ENCODE assay signal across 24 cellular contexts in the genomic region with DNA sequence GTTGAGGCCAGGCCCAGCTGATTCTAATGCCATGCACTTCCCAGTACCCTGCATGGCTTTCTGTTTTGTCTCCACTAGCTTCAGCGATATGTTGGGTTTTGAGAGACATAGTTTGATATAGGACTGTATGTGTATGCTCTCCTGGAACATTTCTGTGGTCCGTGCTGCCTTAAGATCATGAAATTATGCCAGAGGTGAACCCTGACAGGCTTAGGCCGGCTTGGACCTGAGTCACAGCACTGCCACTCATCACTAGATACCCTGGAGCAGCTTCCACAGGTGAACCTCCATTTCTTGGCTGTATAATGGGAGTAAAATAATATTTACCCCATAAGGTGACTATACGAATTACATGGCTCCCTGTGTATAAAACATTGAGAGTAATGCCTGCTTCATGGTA.
"Had no signal": no experiment of that assay in that cellular context is flagged by ENCODE, and none has a peak within 500 bp of the region (broad histone marks: within the 10 kb centered on the region; RNA-seq: fewer than 3 reads in every experiment).

No MANE protein-coding gene starts in this region.

- ATAC-seq: left lobe of liver; sciatic nerve; stimulated activated memory B cell treated with anti-CD40 and anti-IgM and Interleukin-4, amounts not matched to agents 10 μg/mL and 1 μg/mL and 100 μg/mL, for 72 hours had no signal

- H3K27ac ChIP-seq: coronary artery, esophagus squamous epithelium, pancreas, spleen, tibial artery had no signal

- H3K4me3 ChIP-seq: coronary artery, esophagus squamous epithelium, lower lobe of right lung, pancreas, spleen, tibial artery had no signal

- DNase-seq: central memory CD4-positive, alpha-beta T cell; effector CD4-positive, alpha-beta T cell; endodermal cell; esophagus squamous epithelium; foreskin fibroblast; head of caudate nucleus; hypothalamus; kidney glomerular epithelial cell; lower lobe of right lung; midbrain; occipital lobe; pancreas; retina; spleen; stimulated activated CD4-positive, alpha-beta T cell treated with anti-CD3 and anti-CD28 coated beads, Interleukin-15, amount 100 ng/mL, for 24 hours; stimulated activated CD4-positive, alpha-beta T cell treated with anti-CD3 and anti-CD28 coated beads, Interleukin-1b, Interleukin-23, amount 100 ng/mL, for 48 hours; stimulated activated CD4-positive, alpha-beta T cell treated with anti-CD3 and anti-CD28 coated beads, Interleukin-4, amount 100 ng/mL, for 24 hours; tibial artery had no signal

- H3K9me3 ChIP-seq: esophagus squamous epithelium, lower lobe of right lung, pancreas, spleen, tibial artery had no signal

- H3K27me3 ChIP-seq: esophagus squamous epithelium, pancreas, tibial artery had no signal

- FAIRE-seq: endothelial cell of umbilical vein, islet of Langerhans, pancreas had no signal

- H3K36me3 ChIP-seq: esophagus squamous epithelium, lower lobe of right lung, pancreas, spleen, tibial artery had no signal
